22 cellular contexts compared by ENCODE assay signal in the genomic region with DNA sequence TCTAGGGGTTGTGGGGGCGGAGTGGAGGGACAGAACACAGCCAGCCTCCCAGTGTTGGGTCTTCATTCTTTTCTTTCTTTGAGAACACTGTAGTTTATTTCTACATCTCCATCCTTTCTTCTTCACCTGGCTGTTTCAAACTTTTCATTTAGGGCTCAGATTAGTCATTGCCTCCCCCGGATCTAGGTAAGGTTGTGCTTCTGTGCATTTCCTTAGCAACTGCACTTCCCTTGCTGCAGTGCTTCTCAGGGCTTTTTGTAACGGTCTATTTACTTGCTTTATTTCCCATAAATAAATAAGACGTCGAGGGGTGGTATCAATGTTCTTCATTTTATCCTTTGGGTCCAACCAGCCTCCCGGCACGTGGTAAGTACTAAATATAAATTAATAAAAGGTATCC. TPM values are rescaled to one million over a fixed set of nuclear protein-coding genes. Genes with fewer than 3 reads are reported as not detected.
"Had no signal": no experiment of that assay in that cellular context is flagged by ENCODE, and none has a peak within 500 bp of the region (broad histone marks: within the 10 kb centered on the region; RNA-seq: fewer than 3 reads in every experiment).

No MANE protein-coding gene starts in this region.

- H3K4me3 Mint-ChIP-seq: dendritic cell treated with granulocyte-macrophage colony-stimulating factor and Interleukin-4, amounts not matched to agents 40 ng/mL and 50 ng/mL, for 4 days; effector memory CD8-positive, alpha-beta T cell; endodermal cell had no signal

- H3K27ac Mint-ChIP-seq: dendritic cell treated with granulocyte-macrophage colony-stimulating factor and Interleukin-4, amounts not matched to agents 40 ng/mL and 50 ng/mL, for 4 days; effector memory CD8-positive, alpha-beta T cell; endodermal cell had no signal

- DNase-seq: colonic mucosa; cortex of kidney; dermis blood vessel endothelial cell; dorsolateral prefrontal cortex; effector CD4-positive, alpha-beta T cell; effector CD8-positive, alpha-beta T cell; effector memory CD4-positive, alpha-beta T cell; effector memory CD8-positive, alpha-beta T cell; endodermal cell; erythroblast; esophagus squamous epithelium; foreskin fibroblast; foreskin keratinocyte; foreskin melanocyte; gastrocnemius medialis; glutamatergic neuron; heart left ventricle; heart right ventricle had no signal

- H3K27me3 Mint-ChIP-seq: dendritic cell treated with granulocyte-macrophage colony-stimulating factor and Interleukin-4, amounts not matched to agents 40 ng/mL and 50 ng/mL, for 4 days; effector memory CD8-positive, alpha-beta T cell had no signal

- H3K9me3 Mint-ChIP-seq: endodermal cell had no signal

- ATAC-seq: effector memory CD8-positive, alpha-beta T cell; esophagus mucosa; foreskin keratinocyte; gastrocnemius medialis; gastroesophageal sphincter; heart left ventricle; heart right ventricle had no signal

RNA-seq across cellular contexts. Expression of gene ADGRL3, which starts 31.3 kb away (rescaled TPM):
- total RNA-seq: endothelial cell of umbilical vein had no signal
